ENCODE assay signal across 1 cellular context in genomic region chr3:172595648-172596393, GRCh38.
TF ChIP-seq lines count a peak whose summit lies in the region.

No MANE protein-coding gene starts in this region.

TF ChIP-seq in WTC11, 78 proteins besides CTCF, POLR2A, EP300 and RAD21 (continued from another document):
- no peak for TF ChIP-seq ZNF512 (CRISPR knock-in tag; IDR thresholded peaks at IDR 0.05; ENCODE audit: borderline replicate concordance)
- TF ChIP-seq, protein P1, sequence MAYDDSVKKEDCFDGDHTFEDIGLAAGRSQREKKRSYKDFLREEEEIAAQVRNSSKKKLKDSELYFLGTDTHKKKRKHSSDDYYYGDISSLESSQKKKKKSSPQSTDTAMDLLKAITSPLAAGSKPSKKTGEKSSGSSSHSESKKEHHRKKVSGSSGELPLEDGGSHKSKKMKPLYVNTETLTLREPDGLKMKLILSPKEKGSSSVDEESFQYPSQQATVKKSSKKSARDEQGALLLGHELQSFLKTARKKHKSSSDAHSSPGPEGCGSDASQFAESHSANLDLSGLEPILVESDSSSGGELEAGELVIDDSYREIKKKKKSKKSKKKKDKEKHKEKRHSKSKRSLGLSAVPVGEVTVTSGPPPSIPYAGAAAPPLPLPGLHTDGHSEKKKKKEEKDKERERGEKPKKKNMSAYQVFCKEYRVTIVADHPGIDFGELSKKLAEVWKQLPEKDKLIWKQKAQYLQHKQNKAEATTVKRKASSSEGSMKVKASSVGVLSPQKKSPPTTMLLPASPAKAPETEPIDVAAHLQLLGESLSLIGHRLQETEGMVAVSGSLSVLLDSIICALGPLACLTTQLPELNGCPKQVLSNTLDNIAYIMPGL (CRISPR knock-in tag; IDR thresholded peaks at IDR 0.05): no peak
- TF ChIP-seq, protein P2, sequence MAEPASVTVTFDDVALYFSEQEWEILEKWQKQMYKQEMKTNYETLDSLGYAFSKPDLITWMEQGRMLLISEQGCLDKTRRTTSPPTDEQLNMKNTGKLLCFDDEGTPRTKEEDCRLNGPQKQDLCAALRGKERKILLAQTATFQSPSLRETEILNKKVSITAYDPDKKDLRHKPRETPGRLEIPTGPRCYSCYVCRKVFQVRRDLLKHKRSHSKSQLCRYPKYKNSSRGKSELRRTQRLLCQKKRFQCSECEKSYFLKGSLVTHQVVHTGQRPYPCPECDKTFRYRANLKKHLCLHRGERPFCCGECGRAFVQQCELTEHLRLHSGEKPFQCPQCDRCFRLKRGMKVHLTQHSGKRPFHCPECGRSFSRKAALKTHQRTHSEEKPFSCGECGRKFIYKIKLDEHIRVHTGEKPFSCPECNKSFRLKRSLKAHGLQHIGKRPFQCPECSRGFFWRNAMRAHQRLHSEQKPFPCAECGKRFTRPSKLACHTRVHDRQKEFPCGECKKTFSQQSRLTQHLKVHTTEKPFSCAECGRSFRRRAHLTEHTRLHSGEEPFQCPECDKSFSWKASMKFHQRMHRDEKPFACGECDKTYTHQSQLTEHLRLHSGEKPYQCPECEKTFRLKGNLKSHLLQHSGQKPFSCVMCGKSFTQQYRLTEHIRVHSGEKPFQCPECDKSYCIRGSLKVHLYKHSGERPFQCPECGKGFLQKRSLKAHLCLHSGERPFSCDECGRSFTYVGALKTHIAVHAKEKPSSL (CRISPR knock-in tag; conservative IDR thresholded peaks at IDR 0.05): no peak
- TF ChIP-seq MXD4 (CRISPR knock-in tag; IDR thresholded peaks at IDR 0.05; ENCODE audit: borderline replicate concordance): no peak
- TF ChIP-seq SMAD4 (CRISPR knock-in tag; IDR thresholded peaks at IDR 0.05): no peak
- TF ChIP-seq ZNF396 (CRISPR knock-in tag; IDR thresholded peaks at IDR 0.05; ENCODE audit: borderline replicate concordance): no peak
- TF ChIP-seq FOXP1 (CRISPR knock-in tag; IDR thresholded peaks at IDR 0.05; ENCODE audit: borderline replicate concordance): no peak
- no peak for TF ChIP-seq SMAD3 (CRISPR knock-in tag; IDR thresholded peaks at IDR 0.05; ENCODE audit: borderline replicate concordance)
- TF ChIP-seq PREB (CRISPR knock-in tag; IDR thresholded peaks at IDR 0.05; ENCODE audit: borderline replicate concordance): no peak
- TF ChIP-seq CDX4 (CRISPR knock-in tag; IDR thresholded peaks at IDR 0.05; ENCODE audit: borderline replicate concordance): no peak
- TF ChIP-seq ERG (CRISPR knock-in tag; IDR thresholded peaks at IDR 0.05): no peak
